23 cellular contexts compared by ENCODE assay signal in the genomic region with DNA sequence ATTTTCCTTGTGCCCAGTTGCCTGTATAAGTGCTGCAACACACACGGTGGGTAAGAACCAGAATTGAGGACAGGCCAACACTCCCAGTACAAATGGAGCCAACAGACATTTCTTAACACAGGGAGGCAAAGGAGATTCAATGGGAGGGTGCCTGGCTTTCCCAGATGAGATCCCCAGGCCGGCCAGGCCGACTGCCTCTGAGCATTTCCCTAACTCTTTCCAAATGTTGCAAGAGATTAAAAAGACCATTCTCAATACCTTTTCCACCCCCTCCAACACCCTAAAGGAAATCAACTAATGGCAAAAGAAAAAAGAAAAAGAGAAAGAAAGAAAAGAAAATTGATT. TPM values are rescaled to one million over a fixed set of nuclear protein-coding genes. Genes with fewer than 3 reads are reported as not detected.
DNase-seq lines count a peak whose midpoint lies in the region; ATAC-seq and TF ChIP-seq lines count a peak whose summit lies in the region.
"Had no signal": no experiment of that assay in that cellular context is flagged by ENCODE, and none has a peak within 500 bp of the region (broad histone marks: within the 10 kb centered on the region; RNA-seq: fewer than 3 reads in every experiment).

No MANE protein-coding gene starts in this region.

- no peaks in the 10 kb centered on the region for H3K27me3 ChIP-seq in prostate gland (replicated peaks; ENCODE audit: insufficient read depth)
- H3K27me3 ChIP-seq in uterus = no peaks in the 10 kb centered on the region

- H3K27ac Mint-ChIP-seq in activated T-cell treated with anti-CD3 and anti-CD28 coated beads, Interleukin-2, amount 50 U/mL, for 24 hours = no peak overlapping the region
- H3K27ac Mint-ChIP-seq in activated T-cell treated with anti-CD3 and anti-CD28 coated beads, Interleukin-2, amount 50 U/mL, for 72 hours = no peak overlapping the region
- no peak overlapping the region for H3K27ac Mint-ChIP-seq in glutamatergic neuron (ENCODE audit: unreplicated experiment)

- peak; percentile 26 for DNase-seq in activated T-cell treated with anti-CD3 and anti-CD28 coated beads, Interleukin-2, amount 50 U/mL, for 24 hours
- no peak for DNase-seq in activated T-cell treated with anti-CD3 and anti-CD28 coated beads, Interleukin-2, amount 50 U/mL, for 72 hours
- peak; percentile 0 for DNase-seq in glutamatergic neuron
- DNase-seq in prostate gland (ENCODE audit: low spot score) = no peak
- peak; percentile 51 to 62 for DNase-seq in uterus
- DNase-seq in anterior cingulate cortex (lab: John Stamatoyannopoulos, UW) = no peak
- DNase-seq in NAMALWA (ENCODE audit: low spot score) = no peak
- DNase-seq: activated gamma-delta T cell treated with Interleukin-2 at 50 U/mL for 16 hours; amygdala; BE2C; GF-D8; mammary epithelial cell; NCI-H146; NCI-H774; SK-N-SH; stimulated activated CD4-positive, alpha-beta T cell treated with anti-CD3 and anti-CD28 coated beads, Interleukin-1b, Interleukin-23, amount 100 ng/mL, for 48 hours had no signal

- H3K27ac ChIP-seq in prostate gland = peak overlapping the region; percentile 96
- peak overlapping the region; percentile 94 to 96 for H3K27ac ChIP-seq in uterus
- H3K27ac ChIP-seq: 22Rv1, esophagus muscularis mucosa had no signal

- intact Hi-C loops in prostate gland (cut with DNase I) = no loop called here
- intact Hi-C loops in uterus (cut with DNase I; ENCODE audit: low total_unique reads) = loop anchor here (5.0 kb wide), 1 partner anchor 1324 kb away; no protein-coding TSS in a partner anchor

- TF ChIP-seq CTCF in glutamatergic neuron (IDR thresholded peaks at IDR 0.05; ENCODE audit: partially characterized antibody, unreplicated experiment) = no peak
- no peak for TF ChIP-seq CTCF in prostate gland (IDR thresholded peaks at IDR 0.05)
- no peak for TF ChIP-seq CTCF in uterus (IDR thresholded peaks at IDR 0.05)

- H3K4me3 Mint-ChIP-seq in activated T-cell treated with anti-CD3 and anti-CD28 coated beads, Interleukin-2, amount 50 U/mL, for 24 hours = no peak overlapping the region
- H3K4me3 Mint-ChIP-seq in activated T-cell treated with anti-CD3 and anti-CD28 coated beads, Interleukin-2, amount 50 U/mL, for 72 hours = no peak overlapping the region
- H3K4me3 Mint-ChIP-seq in glutamatergic neuron (ENCODE audit: unreplicated experiment) = no peak overlapping the region
- H3K4me3 Mint-ChIP-seq: central memory CD8-positive, alpha-beta T cell had no signal

- H3K9me3 ChIP-seq in prostate gland = no peaks in the 10 kb centered on the region
- H3K9me3 ChIP-seq in uterus = no peaks in the 10 kb centered on the region
- H3K9me3 ChIP-seq: BE2C, esophagus muscularis mucosa, SK-N-SH had no signal

- H3K4me1 ChIP-seq in prostate gland (replicated peaks) = no peaks in the 10 kb centered on the region
- H3K4me1 ChIP-seq in uterus = no peaks in the 10 kb centered on the region
- H3K4me1 ChIP-seq: BE2C had no signal

- no peaks in the 10 kb centered on the region for H3K36me3 Mint-ChIP-seq in activated T-cell treated with anti-CD3 and anti-CD28 coated beads, Interleukin-2, amount 50 U/mL, for 24 hours (ENCODE audit: low read depth)
- H3K36me3 Mint-ChIP-seq in activated T-cell treated with anti-CD3 and anti-CD28 coated beads, Interleukin-2, amount 50 U/mL, for 72 hours (ENCODE audit: insufficient read depth in 2 of 2) = no peaks in the 10 kb centered on the region
- H3K36me3 Mint-ChIP-seq in glutamatergic neuron (ENCODE audit: unreplicated experiment) = no peaks in the 10 kb centered on the region

- H3K27me3 Mint-ChIP-seq in activated T-cell treated with anti-CD3 and anti-CD28 coated beads, Interleukin-2, amount 50 U/mL, for 24 hours = peaks cover 95% of the 10 kb centered on the region
- peaks cover 66% of the 10 kb centered on the region for H3K27me3 Mint-ChIP-seq in activated T-cell treated with anti-CD3 and anti-CD28 coated beads, Interleukin-2, amount 50 U/mL, for 72 hours (ENCODE audit: low read depth)
- H3K27me3 Mint-ChIP-seq in glutamatergic neuron (ENCODE audit: unreplicated experiment) = peaks cover 52% of the 10 kb centered on the region

- H3K9me3 Mint-ChIP-seq in activated T-cell treated with anti-CD3 and anti-CD28 coated beads, Interleukin-2, amount 50 U/mL, for 24 hours = no peaks in the 10 kb centered on the region
- H3K9me3 Mint-ChIP-seq in activated T-cell treated with anti-CD3 and anti-CD28 coated beads, Interleukin-2, amount 50 U/mL, for 72 hours = no peaks in the 10 kb centered on the region
- peaks cover 16% of the 10 kb centered on the region for H3K9me3 Mint-ChIP-seq in glutamatergic neuron (ENCODE audit: unreplicated experiment)
- H3K9me3 Mint-ChIP-seq: central memory CD8-positive, alpha-beta T cell had no signal

- no peak for TF ChIP-seq POLR2A in prostate gland (IDR thresholded peaks at IDR 0.05)
- TF ChIP-seq POLR2A in uterus (IDR thresholded peaks at IDR 0.05) = peak; percentile 10 to 12

- H3K4me3 ChIP-seq in prostate gland (no peak overlapping the region), uterus (peak overlapping the region; percentile 66 to 79)
- H3K4me3 ChIP-seq: esophagus muscularis mucosa had no signal

- WGBS in prostate gland = 59% methylated on average over 3 of the region's 3 CpGs

- H3K4me1 Mint-ChIP-seq in activated T-cell treated with anti-CD3 and anti-CD28 coated beads, Interleukin-2, amount 50 U/mL, for 24 hours (ENCODE audit: low read depth) = peaks cover 31% of the 10 kb centered on the region
- H3K4me1 Mint-ChIP-seq in activated T-cell treated with anti-CD3 and anti-CD28 coated beads, Interleukin-2, amount 50 U/mL, for 72 hours (ENCODE audit: low read depth) = peaks cover 27% of the 10 kb centered on the region
- no peaks in the 10 kb centered on the region for H3K4me1 Mint-ChIP-seq in glutamatergic neuron (ENCODE audit: low read depth, unreplicated experiment)

- no peak for ATAC-seq in activated T-cell treated with anti-CD3 and anti-CD28 coated beads, Interleukin-2, amount 50 U/mL, for 72 hours (replicated peaks in 1 of 2)
- ATAC-seq in GM18511 (IDR thresholded peaks at IDR 0.05; ENCODE audit: unreplicated experiment) = no peak
- ATAC-seq: HepG2, Panc1 had no signal

- no peaks in the 10 kb centered on the region for H3K36me3 ChIP-seq in prostate gland
- H3K36me3 ChIP-seq in uterus = no peaks in the 10 kb centered on the region
- H3K36me3 ChIP-seq: BE2C, esophagus muscularis mucosa had no signal

RNA-seq across cellular contexts. Expression of a gene that starts 3.9 kb away (rescaled TPM):
- under 1 TPM; 0.09 to 0.14 TPM for total RNA-seq in activated T-cell treated with anti-CD3 and anti-CD28 coated beads, Interleukin-2, amount 50 U/mL, for 72 hours
- total RNA-seq in glutamatergic neuron (ENCODE audit: unreplicated experiment) = not detected
- total RNA-seq in prostate gland = 1 to 10 TPM; 8.5 to 9.8 TPM
- 10 to 100 TPM; 32.4 to 82.0 (median 57.8) TPM for total RNA-seq in uterus
- total RNA-seq: esophagus muscularis mucosa, HepG2 had no signal

RNA-seq across cellular contexts. Expression of a gene that starts 7.0 kb away (rescaled TPM):
- total RNA-seq in activated T-cell treated with anti-CD3 and anti-CD28 coated beads, Interleukin-2, amount 50 U/mL, for 72 hours = under 1 TPM; 0.19 to 0.26 TPM
- not detected for total RNA-seq in glutamatergic neuron (ENCODE audit: unreplicated experiment)
- total RNA-seq in prostate gland = 10 to 100 TPM; 25.8 to 65.6 TPM
- total RNA-seq in uterus = 100 to 1,000 TPM in 1 of 4 donors, 10 to 100 TPM in 3; 50.0 to 114 (median 69.0) TPM
- total RNA-seq: esophagus muscularis mucosa, HepG2 had no signal

RNA-seq across cellular contexts. Expression of a gene that starts 15.8 kb away (rescaled TPM):
- not detected for total RNA-seq in activated T-cell treated with anti-CD3 and anti-CD28 coated beads, Interleukin-2, amount 50 U/mL, for 72 hours
- total RNA-seq in glutamatergic neuron (ENCODE audit: unreplicated experiment) (not detected), prostate gland (10 to 100 TPM; 14.7 to 57.0 TPM), uterus (10 to 100 TPM in 3 of 4 donors, 1 to 10 TPM in 1; 2.3 to 26.4 (median 22.4) TPM)
- total RNA-seq: HepG2 had no signal

RNA-seq across cellular contexts. Expression of a gene that starts 18.7 kb away (rescaled TPM):
- not detected for total RNA-seq in activated T-cell treated with anti-CD3 and anti-CD28 coated beads, Interleukin-2, amount 50 U/mL, for 72 hours
- total RNA-seq in glutamatergic neuron (ENCODE audit: unreplicated experiment) (not detected), prostate gland (10 to 100 TPM; 19.1 to 50.4 TPM), uterus (10 to 100 TPM in 1 of 4 donors, 1 to 10 TPM in 1, under 1 TPM in 2; 0.40 to 27.5 (median 1.1) TPM)
- total RNA-seq: esophagus muscularis mucosa, mammary epithelial cell, MCF 10A had no signal

RNA-seq across cellular contexts. Expression of a gene that starts 24.7 kb away (rescaled TPM):
- total RNA-seq in activated T-cell treated with anti-CD3 and anti-CD28 coated beads, Interleukin-2, amount 50 U/mL, for 72 hours = not detected
- not detected for total RNA-seq in glutamatergic neuron (ENCODE audit: unreplicated experiment)
- 1 to 10 TPM; 2.2 to 4.6 TPM for total RNA-seq in prostate gland
- 1 to 10 TPM in 3 of 4 donors, under 1 TPM in 1; 0.26 to 9.1 (median 5.2) TPM for total RNA-seq in uterus
- total RNA-seq: HepG2 had no signal

Comparison
In these comparisons a context has a peak if more than half of its experiments do, and no peak if none do; other contexts are left out.
1. DNase-seq: peak in activated T-cell treated with anti-CD3 and anti-CD28 coated beads, Interleukin-2, amount 50 U/mL, for 24 hours (single experiment), glutamatergic neuron (single experiment) and uterus (2 of 2); none in activated T-cell treated with anti-CD3 and anti-CD28 coated beads, Interleukin-2, amount 50 U/mL, for 72 hours (0 of 2), prostate gland (single experiment), anterior cingulate cortex (0 of 58) and NAMALWA (single experiment).
2. H3K4me3 ChIP-seq: peak in uterus (2 of 2); none in prostate gland (0 of 2).
3. RNA of a gene that starts 7.0 kb away (total RNA-seq): 50.0 to 114 TPM in uterus and 25.8 to 65.6 TPM in prostate gland; 0.19 to 0.26 TPM in activated T-cell treated with anti-CD3 and anti-CD28 coated beads, Interleukin-2, amount 50 U/mL, for 72 hours and not detected in glutamatergic neuron (single experiment); every median in the first group is over 10 times any median in the second.